In the genomic region with DNA sequence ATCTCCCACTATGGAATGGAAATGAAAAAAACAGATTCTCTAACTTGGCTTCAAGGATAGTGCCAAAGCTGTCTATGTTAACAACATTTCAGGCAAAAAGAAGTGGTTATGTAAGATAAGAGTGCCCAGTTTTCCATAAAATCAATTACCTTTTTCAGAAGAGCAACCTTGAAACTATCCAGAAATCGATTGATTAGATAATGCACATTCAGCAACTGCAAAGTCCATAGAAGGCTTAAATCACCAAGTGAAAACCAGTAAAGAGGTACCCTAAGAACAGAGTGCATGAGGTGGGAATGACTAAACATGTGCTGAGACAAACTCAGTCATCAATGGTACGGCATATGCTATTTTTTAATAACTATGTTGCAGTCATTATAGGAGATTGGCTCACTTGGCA, we compare ENCODE assay signal across 25 cellular contexts.
DNase-seq lines count a peak whose midpoint lies in the region; ATAC-seq, FAIRE-seq and TF ChIP-seq lines count a peak whose summit lies in the region.
"Had no signal": no experiment of that assay in that cellular context is flagged by ENCODE, and none has a peak within 500 bp of the region (broad histone marks: within the 10 kb centered on the region; RNA-seq: fewer than 3 reads in every experiment).

No MANE protein-coding gene starts in this region.

- H3K9ac ChIP-seq in liver (ENCODE audit: low read depth in 1 of 2, low read length in 2 of 2): no peak overlapping the region
- H3K9ac ChIP-seq: BLaER1 had no signal

- TF ChIP-seq CTCF in A549 (IDR thresholded peaks at IDR 0.05) (no peak), liver (IDR thresholded peaks at IDR 0.05; ENCODE audit: low read depth, low read length, missing input control) (no peak)

- H3K9me3 ChIP-seq in A549 (no peaks in the 10 kb centered on the region), liver (ENCODE audit: control insufficient read depth in 4 of 4, low read length in 3 of 4) (no peaks in the 10 kb centered on the region)
- H3K9me3 ChIP-seq: BE2C had no signal

- H3K27ac ChIP-seq in A549 (no peak overlapping the region), liver (ENCODE audit: low read depth in 1 of 2, low read length in 2 of 2) (peak overlapping the region in 1 of 2 donors; percentile 18)
- H3K27ac ChIP-seq: 22Rv1, BLaER1 had no signal

- TF ChIP-seq EP300 in A549 (IDR thresholded peaks at IDR 0.05): no peak

- H3K4me2 ChIP-seq in A549: no peak overlapping the region
- H3K4me2 ChIP-seq: BLaER1 had no signal

- FAIRE-seq in A549 (lab: Jason Lieb, UNC): no peak
- FAIRE-seq: GM12878, GM12892, GM18507 had no signal

- ATAC-seq in A549 (no peak), left lobe of liver (peak; percentile 45), HG02623 (IDR thresholded peaks at IDR 0.05; ENCODE audit: unreplicated experiment) (no peak)
- ATAC-seq: GM12878 had no signal

- CTCF ChIA-PET in A549 (lab: Yijun Ruan, JAX): interaction anchor here (0.9 kb wide), 1 partner anchor 20 kb away, joined by 4 read pairs; no protein-coding TSS in a partner anchor

- H3K27me3 ChIP-seq in liver (ENCODE audit: control insufficient read depth in 4 of 4, insufficient read depth in 4 of 4, low read length in 3 of 4): no peaks in the 10 kb centered on the region
- H3K27me3 ChIP-seq: BE2C, BLaER1 had no signal

- 28% methylated on average over 2 of the region's 2 CpGs for WGBS in A549 (ENCODE audit: missing lambda C conversion rate)
- 62% methylated on average over 2 of the region's 2 CpGs for WGBS in liver

- no peaks in the 10 kb centered on the region for H3K36me3 ChIP-seq in liver (ENCODE audit: control insufficient read depth in 4 of 4, insufficient read depth in 3 of 4, low read depth in 1 of 4, low read length in 3 of 4)
- H3K36me3 ChIP-seq: BE2C, BLaER1 had no signal

- TF ChIP-seq RAD21 in A549 (conservative IDR thresholded peaks at IDR 0.05 in 1 of 2, IDR thresholded peaks at IDR 0.05 in 1 of 2): no peak
- peak in 1 of 2 donors; percentile 22 for TF ChIP-seq RAD21 in liver (IDR thresholded peaks at IDR 0.05)

- H3K4me3 ChIP-seq in A549 (no peak overlapping the region), liver (ENCODE audit: low read depth in 1 of 3, low read length in 3 of 3) (no peak overlapping the region)
- H3K4me3 ChIP-seq: BLaER1, GM12878 had no signal

- no peak for TF ChIP-seq POLR2A in A549 (IDR thresholded peaks at IDR 0.05; ENCODE audit: low read length)

- DNase-seq in A549 (ENCODE audit: low read depth in 1 of 2, low spot score in 1 of 2): no peak
- DNase-seq in left lobe of liver (ENCODE audit: low spot score): no peak
- DNase-seq in NOMO-1 (lab: John Stamatoyannopoulos, UW; ENCODE audit: unreplicated experiment in 2 of 2): no peak
- no peak for DNase-seq in activated T-cell treated with anti-CD3 and anti-CD28 coated beads, Interleukin-2, amount 50 U/mL, for 48 hours
- DNase-seq: ACHN; BE2C; C1 segment of cervical spinal cord; CD4-positive, alpha-beta memory T cell; CD4-positive, CD25-positive, alpha-beta regulatory T cell; CD8-positive, alpha-beta memory T cell; COR-L47; DMS 273 treated with DMSO at 0.1 percent for 48 hours; DMS153; DMS53; DMS79; DND-41; EL; GDM1 had no signal

- H3K4me1 ChIP-seq in A549: no peaks in the 10 kb centered on the region
- H3K4me1 ChIP-seq in liver (ENCODE audit: control insufficient read depth in 4 of 4, insufficient read depth in 4 of 4, low read length in 3 of 4): peaks cover 1 to 18% (median 9%) of the 10 kb centered on the region in 4 donors
- H3K4me1 ChIP-seq: BE2C, BLaER1 had no signal

- POLR2A ChIA-PET in A549 (lab: Yijun Ruan, JAX): no interaction called here

TF ChIP-seq in A549, 52 proteins besides CTCF, POLR2A, EP300 and RAD21:
- peak; percentile 10 for TF ChIP-seq MAFK (IDR thresholded peaks at IDR 0.05; ENCODE audit: partially characterized antibody)
- no peak for TF ChIP-seq CBX8 (IDR thresholded peaks at IDR 0.05)
- no peak for TF ChIP-seq JUNB (IDR thresholded peaks at IDR 0.05)
TF ChIP-seq in A549: peak in this region for 1.

TF ChIP-seq in liver, 16 proteins besides CTCF, POLR2A, EP300 and RAD21:
- TF ChIP-seq RXRA (IDR thresholded peaks at IDR 0.05) (peak in 1 of 2 donors; percentile 20), HNF4A (conservative IDR thresholded peaks at IDR 0.05) (peak; percentile 36 to 72), YY1 (IDR thresholded peaks at IDR 0.05) (no peak)
- TF ChIP-seq, protein P1, sequence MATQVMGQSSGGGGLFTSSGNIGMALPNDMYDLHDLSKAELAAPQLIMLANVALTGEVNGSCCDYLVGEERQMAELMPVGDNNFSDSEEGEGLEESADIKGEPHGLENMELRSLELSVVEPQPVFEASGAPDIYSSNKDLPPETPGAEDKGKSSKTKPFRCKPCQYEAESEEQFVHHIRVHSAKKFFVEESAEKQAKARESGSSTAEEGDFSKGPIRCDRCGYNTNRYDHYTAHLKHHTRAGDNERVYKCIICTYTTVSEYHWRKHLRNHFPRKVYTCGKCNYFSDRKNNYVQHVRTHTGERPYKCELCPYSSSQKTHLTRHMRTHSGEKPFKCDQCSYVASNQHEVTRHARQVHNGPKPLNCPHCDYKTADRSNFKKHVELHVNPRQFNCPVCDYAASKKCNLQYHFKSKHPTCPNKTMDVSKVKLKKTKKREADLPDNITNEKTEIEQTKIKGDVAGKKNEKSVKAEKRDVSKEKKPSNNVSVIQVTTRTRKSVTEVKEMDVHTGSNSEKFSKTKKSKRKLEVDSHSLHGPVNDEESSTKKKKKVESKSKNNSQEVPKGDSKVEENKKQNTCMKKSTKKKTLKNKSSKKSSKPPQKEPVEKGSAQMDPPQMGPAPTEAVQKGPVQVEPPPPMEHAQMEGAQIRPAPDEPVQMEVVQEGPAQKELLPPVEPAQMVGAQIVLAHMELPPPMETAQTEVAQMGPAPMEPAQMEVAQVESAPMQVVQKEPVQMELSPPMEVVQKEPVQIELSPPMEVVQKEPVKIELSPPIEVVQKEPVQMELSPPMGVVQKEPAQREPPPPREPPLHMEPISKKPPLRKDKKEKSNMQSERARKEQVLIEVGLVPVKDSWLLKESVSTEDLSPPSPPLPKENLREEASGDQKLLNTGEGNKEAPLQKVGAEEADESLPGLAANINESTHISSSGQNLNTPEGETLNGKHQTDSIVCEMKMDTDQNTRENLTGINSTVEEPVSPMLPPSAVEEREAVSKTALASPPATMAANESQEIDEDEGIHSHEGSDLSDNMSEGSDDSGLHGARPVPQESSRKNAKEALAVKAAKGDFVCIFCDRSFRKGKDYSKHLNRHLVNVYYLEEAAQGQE (IDR thresholded peaks at IDR 0.05): no peak
- TF ChIP-seq, protein P2, sequence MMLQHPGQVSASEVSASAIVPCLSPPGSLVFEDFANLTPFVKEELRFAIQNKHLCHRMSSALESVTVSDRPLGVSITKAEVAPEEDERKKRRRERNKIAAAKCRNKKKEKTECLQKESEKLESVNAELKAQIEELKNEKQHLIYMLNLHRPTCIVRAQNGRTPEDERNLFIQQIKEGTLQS (IDR thresholded peaks at IDR 0.05): no peak
